Comparison of ENCODE assay signal across 28 cellular contexts in genomic region chr13:79680485-79680884, GRCh38.
"Had no signal": no experiment of that assay in that cellular context is flagged by ENCODE, and none has a peak within 500 bp of the region (broad histone marks: within the 10 kb centered on the region; RNA-seq: fewer than 3 reads in every experiment).

No MANE protein-coding gene starts in this region.

- H3K36me3 ChIP-seq: left lung, lower lobe of right lung, neural progenitor cell, neutrophil, right atrium auricular region, right lobe of liver, stomach, thyroid gland, transverse colon, upper lobe of right lung had no signal

- DNase-seq: hypothalamus; immature natural killer cell; kidney; left colon; left lung; lower lobe of right lung; midbrain; mucosa of descending colon; naive B cell; natural killer cell; nephron progenitor cell; occipital lobe; right lobe of liver; stimulated activated CD4-positive, alpha-beta T cell treated with anti-CD3 and anti-CD28 coated beads, Interleukin-12 subunit alpha, Interleukin-12 subunit beta, amount 100 ng/mL, for 4 hours; stimulated activated CD4-positive, alpha-beta T cell treated with anti-CD3 and anti-CD28 coated beads, Interleukin-15, amount 100 ng/mL, for 24 hours; stimulated activated CD4-positive, alpha-beta T cell treated with anti-CD3 and anti-CD28 coated beads, Interleukin-2, amount 100 ng/mL, for 24 hours; stimulated activated CD4-positive, alpha-beta T cell treated with anti-CD3 and anti-CD28 coated beads, Interleukin-4, amount 100 ng/mL, for 1 hour; stimulated activated naive B cell treated with anti-CD40 and anti-IgM and Interleukin-4, amounts not matched to agents 10 μg/mL and 1 μg/mL and 100 μg/mL, for 72 hours; stimulated activated naive CD8-positive, alpha-beta T cell treated with anti-CD3 and anti-CD28 coated beads, Interleukin-15, Interleukin-2, amounts not matched to agents 100 U/mL and 50 U/mL, for 24 hours; stomach; testis; thyroid gland; transverse colon; upper lobe of right lung had no signal

- H3K27me3 ChIP-seq: left lung, neural progenitor cell, neutrophil, right atrium auricular region, right lobe of liver, stomach, testis, thyroid gland, transverse colon, upper lobe of right lung had no signal

- H2AFZ ChIP-seq: neural progenitor cell had no signal

- H3K27ac ChIP-seq: left lung, lower lobe of right lung, neural progenitor cell, neutrophil, right atrium auricular region, right lobe of liver, skin epidermis, stomach, testis, thyroid gland, transverse colon, upper lobe of right lung had no signal

- H3K4me3 ChIP-seq: left lung, lower lobe of right lung, mucosa of descending colon, neural progenitor cell, right atrium auricular region, right lobe of liver, skin epidermis, stomach, testis, thyroid gland, transverse colon, upper lobe of right lung had no signal

- H3K9ac ChIP-seq: neural progenitor cell had no signal

- H3K9me3 ChIP-seq: lower lobe of right lung, mucosa of descending colon, neutrophil, right lobe of liver, stomach, testis, thyroid gland, transverse colon, upper lobe of right lung had no signal

- H3K4me2 ChIP-seq: neural progenitor cell had no signal

- H3K4me1 ChIP-seq: left lung, lower lobe of right lung, neural progenitor cell, right atrium auricular region, right lobe of liver, stomach, testis, thyroid gland, transverse colon, upper lobe of right lung had no signal
